Comparison of ENCODE assay signal across 17 cellular contexts in genomic region chr18:27860011-27860410, GRCh38.
A peak's percentile ranks its signal among the peaks of the same experiment; 100 is the strongest.
DNase-seq lines count a peak whose midpoint lies in the region; ATAC-seq, FAIRE-seq and TF ChIP-seq lines count a peak whose summit lies in the region.
"Had no signal": no experiment of that assay in that cellular context is flagged by ENCODE, and none has a peak within 500 bp of the region (broad histone marks: within the 10 kb centered on the region; RNA-seq: fewer than 3 reads in every experiment).

No MANE protein-coding gene starts in this region.

- H3K9ac ChIP-seq in DND-41 (ENCODE audit: low read depth, low read length) (no peak overlapping the region), endodermal cell (ENCODE audit: extremely low read depth, low read length, poor library complexity, severe bottlenecking) (no peak overlapping the region)

- peak overlapping the region; percentile 17 for H3K27ac Mint-ChIP-seq in endodermal cell
- H3K27ac Mint-ChIP-seq: activated naive CD8-positive, alpha-beta T cell had no signal

- WGBS in A549 (ENCODE audit: missing lambda C conversion rate), result 66% methylated on average over 4 of the region's 4 CpGs
- WGBS in endodermal cell (ENCODE audit: insufficient coverage in 1 of 2, insufficient read length in 1 of 2), 2 experiments, result 71 to 83% methylated on average over 2 to 4 of the region's 4 CpGs

- POLR2A ChIA-PET in A549 (lab: Yijun Ruan, JAX), result no interaction called here

- no peaks in the 10 kb centered on the region for H4K20me1 ChIP-seq in DND-41 (ENCODE audit: insufficient read depth, low read length)

- no peaks in the 10 kb centered on the region for H3K4me1 ChIP-seq in A549
- peaks cover 25% of the 10 kb centered on the region for H3K4me1 ChIP-seq in DND-41 (ENCODE audit: insufficient read depth, low read length)
- peaks cover 3% of the 10 kb centered on the region for H3K4me1 ChIP-seq in endodermal cell (ENCODE audit: control insufficient read depth, insufficient read depth, low read length)
- H3K4me1 ChIP-seq: colonic mucosa, pancreas, uterus had no signal

- H3K36me3 Mint-ChIP-seq in endodermal cell (ENCODE audit: low read depth), result no peaks in the 10 kb centered on the region
- H3K36me3 Mint-ChIP-seq: activated naive CD8-positive, alpha-beta T cell had no signal

- H3K9me3 Mint-ChIP-seq in endodermal cell, result no peaks in the 10 kb centered on the region

- DNase-seq in A549 (ENCODE audit: low read depth in 1 of 2, low spot score in 1 of 2) (no peak), DND-41 (peak; percentile 26), KBM-7 (peak; percentile 4), endodermal cell (no peak), H54 (ENCODE audit: insufficient read length, low spot score) (no peak), NCI-H2081 (lab: John Stamatoyannopoulos, UW) (no peak), HTR-8/SVneo (ENCODE audit: insufficient read length, low spot score) (no peak), NCI-H128 (lab: John Stamatoyannopoulos, UW; ENCODE audit: unreplicated experiment) (no peak)
- DNase-seq: activated CD4-positive, CD25-positive, alpha-beta regulatory T cell treated with anti-CD3 and anti-CD28 coated beads, Interleukin-2, amount 50 U/mL, for 72 hours; colonic mucosa; NCI-H1694; pancreas; stimulated activated CD4-positive, alpha-beta T cell treated with anti-CD3 and anti-CD28 coated beads, Interleukin-4, amount 100 ng/mL, for 1 hour; uterus had no signal

- H2AFZ ChIP-seq in DND-41 (ENCODE audit: low read depth, low read length), result no peak overlapping the region

- CTCF ChIA-PET in A549 (lab: Yijun Ruan, JAX), result no interaction called here

- H3K27ac ChIP-seq in A549 (no peak overlapping the region), DND-41 (ENCODE audit: low read length) (peak overlapping the region; percentile 34; the same call in 1 of the 2 replicates), endodermal cell (ENCODE audit: low read depth, low read length) (no peak overlapping the region)
- H3K27ac ChIP-seq: colonic mucosa, pancreas, SK-N-MC, uterus had no signal

- no peak for FAIRE-seq in A549 (lab: Jason Lieb, UNC)
- FAIRE-seq in H54 (lab: Jason Lieb, UNC), result no peak
- FAIRE-seq in HTR-8/SVneo (lab: Jason Lieb, UNC), result no peak
- FAIRE-seq: endometrium, pancreas had no signal

- TF ChIP-seq RAD21 in A549 (conservative IDR thresholded peaks at IDR 0.05 in 1 of 2, IDR thresholded peaks at IDR 0.05 in 1 of 2), result no peak

- H3K4me3 ChIP-seq in A549, result no peak overlapping the region
- H3K4me3 ChIP-seq in DND-41 (ENCODE audit: low read depth in 1 of 2, low read length in 2 of 2), result no peak overlapping the region
- H3K4me3 ChIP-seq in endodermal cell (ENCODE audit: low read length), result no peak overlapping the region
- H3K4me3 ChIP-seq: colonic mucosa, pancreas, SK-N-MC, uterus had no signal

- no peaks in the 10 kb centered on the region for H3K79me2 ChIP-seq in DND-41 (ENCODE audit: insufficient read depth, low read length)

- no peaks in the 10 kb centered on the region for H3K27me3 Mint-ChIP-seq in endodermal cell (ENCODE audit: insufficient read depth)
- H3K27me3 Mint-ChIP-seq: activated naive CD8-positive, alpha-beta T cell had no signal

- H3K4me1 Mint-ChIP-seq in endodermal cell, result peaks cover 4% of the 10 kb centered on the region

- H3K36me3 ChIP-seq in DND-41 (ENCODE audit: insufficient read depth, low read length) (no peaks in the 10 kb centered on the region), endodermal cell (ENCODE audit: control insufficient read depth, insufficient read depth, low read length) (no peaks in the 10 kb centered on the region)
- H3K36me3 ChIP-seq: colonic mucosa, pancreas, uterus had no signal

- H3K9me3 ChIP-seq in A549 (no peaks in the 10 kb centered on the region), DND-41 (ENCODE audit: insufficient read depth, low read length, severe bottlenecking) (no peaks in the 10 kb centered on the region), endodermal cell (ENCODE audit: control insufficient read depth, low read length) (no peaks in the 10 kb centered on the region)
- H3K9me3 ChIP-seq: colonic mucosa, pancreas, uterus had no signal

- TF ChIP-seq EP300 in A549 (IDR thresholded peaks at IDR 0.05), result no peak

- ATAC-seq in A549 (no peak), DND-41 (ENCODE audit: insufficient read depth, low read depth) (peak; percentile 64)
- ATAC-seq: pancreas had no signal

- H3K27me3 ChIP-seq in DND-41 (ENCODE audit: insufficient read depth, low read length, poor library complexity), result no peaks in the 10 kb centered on the region
- no peaks in the 10 kb centered on the region for H3K27me3 ChIP-seq in endodermal cell (ENCODE audit: control insufficient read depth, insufficient read depth, low read length, poor library complexity, severe bottlenecking)
- H3K27me3 ChIP-seq: colonic mucosa, pancreas, uterus had no signal

- H3K4me2 ChIP-seq in A549 (no peak overlapping the region), DND-41 (ENCODE audit: insufficient read depth, low read length) (peak overlapping the region; percentile 50)

- TF ChIP-seq CTCF in A549 (IDR thresholded peaks at IDR 0.05) (no peak), DND-41 (IDR thresholded peaks at IDR 0.05; ENCODE audit: borderline replicate concordance, extremely low read depth, low read length, poor library complexity, severe bottlenecking) (no peak), endodermal cell (conservative IDR thresholded peaks at IDR 0.05) (no peak)

- no peak for TF ChIP-seq POLR2A in A549 (IDR thresholded peaks at IDR 0.05; ENCODE audit: low read length)
- TF ChIP-seq POLR2A in H54 (IDR thresholded peaks at IDR 0.05; ENCODE audit: low read depth, low read length), result no peak

- in situ Hi-C loops in KBM-7 (cut with MboI; ENCODE audit: low pct_unique_long_range_greater_than_20kb, low sequenced_read_pairs), result no loop called here

- no peak overlapping the region for H3K4me3 Mint-ChIP-seq in endodermal cell
- H3K4me3 Mint-ChIP-seq: activated naive CD8-positive, alpha-beta T cell had no signal

TF ChIP-seq in A549, 52 proteins besides CTCF, POLR2A, EP300 and RAD21:
- TF ChIP-seq BHLHE40 (IDR thresholded peaks at IDR 0.05; ENCODE audit: low read depth, low read length), result no peak
- TF ChIP-seq NR3C1 (IDR thresholded peaks at IDR 0.05), result no peak
- no peak for TF ChIP-seq KDM5A (IDR thresholded peaks at IDR 0.05)
- no peak for TF ChIP-seq TFCP2L1 (CRISPR knock-in tag; IDR thresholded peaks at IDR 0.05)
- peak; percentile 31 for TF ChIP-seq MAFK (IDR thresholded peaks at IDR 0.05; ENCODE audit: partially characterized antibody)
- no peak for TF ChIP-seq ZSCAN20 (CRISPR knock-in tag; IDR thresholded peaks at IDR 0.05)
- no peak for TF ChIP-seq JUN (IDR thresholded peaks at IDR 0.05)
- TF ChIP-seq FOSL2 (IDR thresholded peaks at IDR 0.05), result no peak
- TF ChIP-seq FOSL2 (CRISPR knock-in tag; IDR thresholded peaks at IDR 0.05), result no peak
TF ChIP-seq in A549: peak in this region for 1.

Comparison
In these comparisons a context has a peak if more than half of its experiments do, and no peak if none do; other contexts are left out.
1. DNase-seq: peak in DND-41 (single experiment) and KBM-7 (single experiment); none in A549 (0 of 2), endodermal cell (single experiment), H54 (single experiment), NCI-H2081 (0 of 2), HTR-8/SVneo (single experiment) and NCI-H128 (single experiment).